ENCODE assay signal across 8 cellular contexts in genomic region chr2:136116111-136116812, GRCh38. TPM values are rescaled to one million over a fixed set of nuclear protein-coding genes. Genes with fewer than 3 reads are reported as not detected.
A peak's percentile ranks its signal among the peaks of the same experiment; 100 is the strongest.
DNase-seq lines count a peak whose midpoint lies in the region; ATAC-seq, FAIRE-seq and TF ChIP-seq lines count a peak whose summit lies in the region.

No MANE protein-coding gene starts in this region.

- peak overlapping the region; percentile 85 for H3K4me3 ChIP-seq in GM12878
- H3K4me3 ChIP-seq in lower leg skin (ENCODE audit: low read depth, poor library complexity, severe bottlenecking), result peak overlapping the region; percentile 5

- TF ChIP-seq EP300 in GM12878 (IDR thresholded peaks at IDR 0.05; ENCODE audit: borderline replicate concordance in 1 of 2, control insufficient read depth in 1 of 2, low read depth in 2 of 2, low read length in 2 of 2), result peak in 1 of 2 experiments; percentile 22; a peak in 1 of 4 replicates

- peaks cover 0 to 4% of the 10 kb centered on the region in 2 experiments; a peak in 2 of 4 replicates for H3K36me3 ChIP-seq in GM12878 (ENCODE audit: control insufficient read depth in 2 of 2, insufficient read depth in 2 of 2, low read length in 1 of 2)

- H2AFZ ChIP-seq in GM12878 (ENCODE audit: control insufficient read depth, low read depth, low read length), result no peak overlapping the region

- H3K4me1 ChIP-seq in GM12878 (ENCODE audit: control insufficient read depth, insufficient read depth, low read length), result peaks cover 2% of the 10 kb centered on the region; the same call in 1 of the 2 replicates

- in situ Hi-C loops in GM13977 (cut with MboI; ENCODE audit: low pct_unique_long_range_greater_than_20kb, low sequenced_read_pairs, unreplicated experiment), result loop anchor here (25.0 kb wide), 1 partner anchor 204 kb away; no protein-coding TSS in a partner anchor
- in situ Hi-C loops in GM12878 (cut with MboI), result loop anchor here (5.0 kb wide), 1 partner anchor 199 kb away; no protein-coding TSS in a partner anchor

- TF ChIP-seq RAD21 in GM12878 (IDR thresholded peaks at IDR 0.05; ENCODE audit: insufficient read depth, low read depth, low read length), result no peak; the same call in 1 of the 2 replicates

- H3K4me2 ChIP-seq in GM12878 (ENCODE audit: control insufficient read depth, insufficient read depth), result peak overlapping the region; percentile 95

- peak; percentile 26 for ATAC-seq in HG03159 (IDR thresholded peaks at IDR 0.05; ENCODE audit: unreplicated experiment)
- peak; percentile 32 for ATAC-seq in GM12878

- peaks cover 0 to 12% of the 10 kb centered on the region in 2 experiments; a peak in 3 of 4 replicates for H3K27me3 ChIP-seq in GM12878 (replicated peaks in 1 of 2; ENCODE audit: control insufficient read depth in 2 of 2, insufficient read depth in 2 of 2, low read length in 1 of 2)

- H3K9ac ChIP-seq in GM12878 (ENCODE audit: control insufficient read depth, insufficient read depth, low read length), result no peak overlapping the region

- TF ChIP-seq CTCF in GM13977 (IDR thresholded peaks at IDR 0.05; ENCODE audit: extremely low read depth, insufficient read depth, missing control alignments) (no peak), GM12878 (IDR thresholded peaks at IDR 0.05 in 2 of 3, conservative IDR thresholded peaks at IDR 0.05 in 1 of 3; ENCODE audit: control insufficient read depth in 2 of 3, extremely low read depth in 1 of 3, insufficient read depth in 1 of 3, low read depth in 3 of 3, low read length in 3 of 3) (no peak), lower leg skin (IDR thresholded peaks at IDR 0.05) (no peak)

- BruUV-seq in GM12878 (replicated peaks; lab: Mats Ljungman, UMichigan), result TSS peak; percentile 54

- SMC1A ChIA-PET in GM12878 (lab: Charles Lee; ENCODE audit: uncharacterized antibody, unreplicated experiment), result interaction anchor here (1.1 to 1.2 kb wide), 2 partner anchors 9 to 60 kb away, joined by 3 to 5 read pairs; no protein-coding TSS in a partner anchor

- POLR2A ChIA-PET in GM12878 (lab: Charles Lee), result interaction anchor here (0.9 to 1.2 kb wide), 4 partner anchors 57 to 96 kb away, joined by 3 to 6 read pairs (median 5); no protein-coding TSS in a partner anchor

- no peaks in the 10 kb centered on the region for H4K20me1 ChIP-seq in GM12878 (ENCODE audit: control insufficient read depth, insufficient read depth)

- TF ChIP-seq POLR2A in GM12878 (IDR thresholded peaks at IDR 0.05; ENCODE audit: low read depth, low read length) (no peak), lower leg skin (IDR thresholded peaks at IDR 0.05) (no peak)

- H3K27ac ChIP-seq in GM12878 (ENCODE audit: control insufficient read depth, insufficient read depth), result no peak overlapping the region

- WGBS in GM12878 (ENCODE audit: insufficient coverage, insufficient replicate concordance, low lambda C conversion rate, missing lambda C conversion rate), result under 1% methylated on average over 29 of the region's 30 CpGs
- WGBS in lower leg skin, 2 donors, result 1 to 4% methylated on average over 26 to 29 of the region's 30 CpGs

- 0 out of 2 replicates have a peak, but pooled peaks cover 2% of the 10 kb centered on the region for H3K79me2 ChIP-seq in GM12878 (ENCODE audit: control insufficient read depth, insufficient read depth, low read length)

- intact Hi-C loops in GM12878 (cut with micrococcal nuclease; ENCODE audit: unreplicated experiment), result loop anchor here (1.0 to 5.0 kb wide), 6 partner anchors 96 to 263 kb away; partner anchors contain the start of gene DARS1
- intact Hi-C loops in lower leg skin (cut with DNase I; ENCODE audit: low total_unique reads), result no loop called here

- RAD21 ChIA-PET in GM12878 (lab: Charles Lee; ENCODE audit: unreplicated experiment), result interaction anchor here (1.0 to 1.2 kb wide), 2 partner anchors 17 to 59 kb away, joined by 3 to 4 read pairs; no protein-coding TSS in a partner anchor

- peak; percentile 47 for DNase-seq in GM13977 (ENCODE audit: low spot score)
- peak; percentile 62 for DNase-seq in SKM-1 (lab: John Stamatoyannopoulos, UW; ENCODE audit: unreplicated experiment)
- no peak for DNase-seq in GM12878 (ENCODE audit: low read depth, low spot score)
- peak in 1 of 2 donors; percentile 86 for DNase-seq in lower leg skin (ENCODE audit: low spot score in 2 of 2)
- DNase-seq in stimulated activated CD8-positive, alpha-beta memory T cell treated with anti-CD3 and anti-CD28 coated beads, Interleukin-4, amount 100 ng/mL, for 24 hours (ENCODE audit: low read depth), result peak; percentile 48
- no peak for DNase-seq in occipital lobe (lab: John Stamatoyannopoulos, UW)
- no peak for DNase-seq in cerebellum (ENCODE audit: low spot score)

- H3K9me3 ChIP-seq in GM12878 (replicated peaks; ENCODE audit: control insufficient read depth, insufficient read depth, low read length), result no peaks in the 10 kb centered on the region; the same call in 2 of the 3 replicates

- CTCF ChIA-PET in GM12878 (lab: Yijun Ruan, JAX), result no interaction called here

- no peak for FAIRE-seq in GM12878 (lab: Jason Lieb, UNC)

TF ChIP-seq in GM12878, 131 proteins besides CTCF, POLR2A, EP300 and RAD21:
- TF ChIP-seq SUPT20H (IDR thresholded peaks at IDR 0.05; ENCODE audit: borderline replicate concordance, control insufficient read depth, low read depth, low read length), result no peak
- TF ChIP-seq NBN (IDR thresholded peaks at IDR 0.05), result peak; percentile 45; the same call in 1 of the 2 replicates
- TF ChIP-seq ZBED1 (IDR thresholded peaks at IDR 0.05; ENCODE audit: borderline replicate concordance), result no peak
- TF ChIP-seq POLR2AphosphoS5 (IDR thresholded peaks at IDR 0.05; ENCODE audit: low read length), result peak; percentile 9; the same call in 1 of the 2 replicates
- peak; percentile 53; the same call in 1 of the 2 replicates for TF ChIP-seq RB1 (IDR thresholded peaks at IDR 0.05; ENCODE audit: borderline replicate concordance)
- TF ChIP-seq ZNF384 (IDR thresholded peaks at IDR 0.05; ENCODE audit: borderline replicate concordance, low read depth, low read length), result peak; percentile 99
- TF ChIP-seq EGR1 (IDR thresholded peaks at IDR 0.05; ENCODE audit: borderline replicate concordance in 1 of 2, low read depth in 2 of 2, low read length in 2 of 2), result peak in 1 of 2 experiments; percentile 43; a peak in 1 of 3 replicates
- no peak for TF ChIP-seq NR2F1 (conservative IDR thresholded peaks at IDR 0.05)
- TF ChIP-seq ATF7 (IDR thresholded peaks at IDR 0.05; ENCODE audit: low read depth), result peak; percentile 9; the same call in 1 of the 2 replicates
- TF ChIP-seq MTA2 (IDR thresholded peaks at IDR 0.05; ENCODE audit: low read depth), result peak; percentile 32
- TF ChIP-seq BCL11A (IDR thresholded peaks at IDR 0.05; ENCODE audit: low read depth, low read length), result peak; percentile 25; the same call in 1 of the 2 replicates
- TF ChIP-seq MLLT1 (IDR thresholded peaks at IDR 0.05), result peak; percentile 65
- peak; percentile 84 for TF ChIP-seq SMAD1 (IDR thresholded peaks at IDR 0.05; ENCODE audit: low read depth, partially characterized antibody)
- 0 out of 2 replicates have a peak, but pooled peaks have one; percentile 20 for TF ChIP-seq CHD2 (IDR thresholded peaks at IDR 0.05; ENCODE audit: borderline replicate concordance, low read depth, low read length)
- TF ChIP-seq SMAD5 (IDR thresholded peaks at IDR 0.05; ENCODE audit: low read depth), result peak; percentile 33; the same call in 1 of the 2 replicates
- no peak for TF ChIP-seq TCF12 (IDR thresholded peaks at IDR 0.05; ENCODE audit: low read depth, low read length)
- no peak for TF ChIP-seq GABPA (IDR thresholded peaks at IDR 0.05; ENCODE audit: low read depth)
- peak; percentile 56; the same call in 1 of the 2 replicates for TF ChIP-seq SPI1 (IDR thresholded peaks at IDR 0.05; ENCODE audit: borderline replicate concordance, insufficient read depth, low read depth, low read length)
- peak; percentile 8; the same call in 1 of the 2 replicates for TF ChIP-seq MXI1 (IDR thresholded peaks at IDR 0.05; ENCODE audit: low read depth, low read length)
- no peak for TF ChIP-seq RBBP5 (conservative IDR thresholded peaks at IDR 0.05)
- TF ChIP-seq CHD1 (IDR thresholded peaks at IDR 0.05; ENCODE audit: low read depth, low read length), result peak; percentile 28; the same call in 1 of the 2 replicates

RNA-seq across cellular contexts. Expression of gene CXCR4, which starts 1.7 kb away (rescaled TPM):
- total RNA-seq in GM12878 (2013; cell fraction: nucleolus; rRNA removed), result 345 and 356 TPM in 2 replicates
- total RNA-seq in GM12878 (2014; rRNA removed) (53.3 and 59.5 TPM in 2 replicates), GM12878 (2014; rRNA removed; fragmentation: Illumina TruSeq; extraction: Trizol) (47.2 and 48.7 TPM in 2 replicates), GM12878 (2021) (45.9 and 49.6 TPM in 2 replicates), lower leg skin (1 to 10 TPM; 3.9 to 10.0 (median 8.3) TPM), occipital lobe (115 TPM), cerebellum (110 TPM)
- polyA plus RNA-seq in GM12878 (2011; ENCODE audit: low read depth), result 11.9 TPM
- polyA plus RNA-seq in GM12878 (2011; rRNA removed) (489 and 749 TPM in 2 replicates), GM12878 (2014; fragmentation: Illumina TruSeq; extraction: Trizol) (69.2 and 78.8 TPM in 2 replicates), GM12878 (2014; fragmentation: Nextera tagmentation; extraction: Ambion mirVana) (10 to 100 TPM; 31.1 to 32.3 TPM), GM12878 (2014; rRNA removed) (56.7 and 65.7 TPM in 2 replicates), GM12878 (2016; fragmentation: Nextera tagmentation; extraction: Ambion mirVana) (10 to 100 TPM; 52.1 to 55.7 TPM)
- polyA plus RNA-seq in GM12878 (2011; cell fraction: cytosol; rRNA removed), result 908 and 922 TPM in 2 replicates
- polyA plus RNA-seq in GM12878 (2011; cell fraction: nucleus; rRNA removed), result 473 and 829 TPM in 2 replicates
- 11.9 and 13.5 TPM in 2 replicates for polyA plus RNA-seq in GM12878 (2012)
- polyA minus RNA-seq in GM12878 (2011; rRNA and poly(A)+ RNA removed), result 1,227 and 1,449 TPM in 2 replicates
- 271 and 274 TPM in 2 replicates for polyA minus RNA-seq in GM12878 (2011; cell fraction: cytosol; rRNA and poly(A)+ RNA removed)
- polyA minus RNA-seq in GM12878 (2011; cell fraction: nucleus; rRNA and poly(A)+ RNA removed), result 348 and 356 TPM in 2 replicates

Comparison
In these comparisons a context has a peak if more than half of its experiments do, and no peak if none do; other contexts are left out.
1. DNase-seq: peak in GM13977 (single experiment), SKM-1 (single experiment) and stimulated activated CD8-positive, alpha-beta memory T cell treated with anti-CD3 and anti-CD28 coated beads, Interleukin-4, amount 100 ng/mL, for 24 hours (single experiment); none in GM12878 (single experiment), occipital lobe (single experiment) and cerebellum (single experiment).
2. RNA of gene CXCR4, which starts 1.7 kb away (total RNA-seq): 115 TPM in occipital lobe (single experiment), 110 TPM in cerebellum (single experiment) and 45.9 to 356 TPM in GM12878; 3.9 to 10.0 TPM in lower leg skin; every median in the first group is over 4 times any median in the second.